ENCODE assay signal across 21 cellular contexts in genomic region chr4:13908455-13908854, GRCh38.
"Had no signal": no experiment of that assay in that cellular context is flagged by ENCODE, and none has a peak within 500 bp of the region (broad histone marks: within the 10 kb centered on the region; RNA-seq: fewer than 3 reads in every experiment).

No MANE protein-coding gene starts in this region.

- H3K9me3 ChIP-seq: tibial artery, uterus had no signal

- FAIRE-seq: bronchial epithelial cell, kidney had no signal

- H3K4me3 ChIP-seq: tibial artery, uterus had no signal

- DNase-seq: activated CD4-positive, alpha-beta T cell treated with anti-CD3 and anti-CD28 coated beads, Interleukin-2, amount 50 U/mL, for 1 hour; activated CD4-positive, CD25-positive, alpha-beta regulatory T cell treated with anti-CD3 and anti-CD28 coated beads, Interleukin-2, amount 50 U/mL, for 72 hours; activated CD8-positive, alpha-beta memory T cell treated with anti-CD3 and anti-CD28 coated beads, Interleukin-2, amount 50 U/mL, for 4 hours; activated naive CD4-positive, alpha-beta T cell treated with anti-CD3 and anti-CD28 coated beads, Interleukin-2, amount 10 ng/mL, durations not matched to agents 7 days and 5 days; activated naive CD8-positive, alpha-beta T cell treated with anti-CD3 and anti-CD28 coated beads, Interleukin-2, amount 50 U/mL, for 24 hours; activated T-cell treated with anti-CD3 and anti-CD28 coated beads, Interleukin-2, amount 50 U/mL, for 4 hours; aorta; cerebellar nuclear complex; effector CD8-positive, alpha-beta T cell; foreskin fibroblast; glutamatergic neuron; kidney; nephron progenitor cell; nucleus accumbens; stimulated activated CD4-positive, alpha-beta T cell treated with anti-CD3 and anti-CD28 coated beads, Interleukin-2, amount 100 ng/mL, for 24 hours; stimulated activated naive CD4-positive, alpha-beta T cell treated with Interleukin-2 at 50 U/mL for 16 hours; tibial artery; uterus had no signal

- H3K9me3 Mint-ChIP-seq: activated naive CD4-positive, alpha-beta T cell treated with anti-CD3 and anti-CD28 coated beads, Interleukin-2, amount 10 ng/mL, durations not matched to agents 7 days and 5 days; activated T-cell treated with anti-CD3 and anti-CD28 coated beads, Interleukin-2, amount 50 U/mL, for 4 hours; nephron progenitor cell had no signal

- H3K27me3 Mint-ChIP-seq: activated naive CD4-positive, alpha-beta T cell treated with anti-CD3 and anti-CD28 coated beads, Interleukin-2, amount 10 ng/mL, durations not matched to agents 7 days and 5 days had no signal

- H3K4me1 Mint-ChIP-seq: activated naive CD4-positive, alpha-beta T cell treated with anti-CD3 and anti-CD28 coated beads, Interleukin-2, amount 10 ng/mL, durations not matched to agents 7 days and 5 days; activated naive CD8-positive, alpha-beta T cell treated with anti-CD3 and anti-CD28 coated beads, Interleukin-2, amount 50 U/mL, for 24 hours had no signal

- ATAC-seq: activated naive CD8-positive, alpha-beta T cell treated with anti-CD3 and anti-CD28 coated beads, Interleukin-2, amount 50 U/mL, for 24 hours; activated T-cell treated with anti-CD3 and anti-CD28 coated beads, Interleukin-2, amount 50 U/mL, for 4 hours; esophagus mucosa; left lobe of liver had no signal

- H3K27ac Mint-ChIP-seq: activated naive CD4-positive, alpha-beta T cell treated with anti-CD3 and anti-CD28 coated beads, Interleukin-2, amount 10 ng/mL, durations not matched to agents 7 days and 5 days; activated naive CD8-positive, alpha-beta T cell treated with anti-CD3 and anti-CD28 coated beads, Interleukin-2, amount 50 U/mL, for 24 hours; nephron progenitor cell had no signal

- H3K4me1 ChIP-seq: uterus had no signal

- H3K27me3 ChIP-seq: tibial artery, uterus had no signal

- H3K27ac ChIP-seq: uterus had no signal

- H3K36me3 ChIP-seq: tibial artery, uterus had no signal

- H3K36me3 Mint-ChIP-seq: activated naive CD4-positive, alpha-beta T cell treated with anti-CD3 and anti-CD28 coated beads, Interleukin-2, amount 10 ng/mL, durations not matched to agents 7 days and 5 days had no signal

- H3K4me3 Mint-ChIP-seq: activated naive CD4-positive, alpha-beta T cell treated with anti-CD3 and anti-CD28 coated beads, Interleukin-2, amount 10 ng/mL, durations not matched to agents 7 days and 5 days; activated naive CD8-positive, alpha-beta T cell treated with anti-CD3 and anti-CD28 coated beads, Interleukin-2, amount 50 U/mL, for 24 hours; activated T-cell treated with anti-CD3 and anti-CD28 coated beads, Interleukin-2, amount 50 U/mL, for 4 hours; nephron progenitor cell had no signal
